ENCODE assay signal across 8 cellular contexts in the genomic region with DNA sequence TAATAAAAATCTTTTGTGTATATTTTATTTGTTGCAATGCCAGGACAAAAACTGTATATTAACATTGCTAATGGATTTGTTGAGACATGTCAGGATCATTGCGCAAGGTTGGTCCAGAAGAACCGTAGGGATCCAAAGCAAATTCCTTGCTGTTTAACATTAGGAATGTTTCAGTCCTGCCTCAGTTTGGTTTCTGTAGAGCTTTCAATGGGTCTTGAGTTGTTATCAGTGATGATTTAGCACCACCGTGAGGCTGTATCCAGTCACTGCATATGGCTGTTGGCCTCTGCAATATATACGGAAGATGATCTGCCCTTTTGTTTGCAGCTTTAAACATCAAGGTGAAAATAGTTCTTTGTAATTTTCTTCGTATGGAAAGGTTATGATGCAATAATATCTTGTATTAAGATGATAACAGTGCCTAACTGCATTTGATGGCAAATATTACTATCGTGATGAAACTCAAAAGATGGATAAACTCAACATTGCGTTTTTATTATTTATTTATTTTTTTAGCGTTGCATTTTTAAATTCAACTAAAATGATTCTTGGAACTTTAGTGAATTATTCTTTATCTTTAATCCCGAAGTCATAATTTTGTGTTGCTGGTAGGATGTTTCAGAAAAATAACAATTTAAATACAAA.
DNase-seq lines count a peak whose midpoint lies in the region; ATAC-seq and TF ChIP-seq lines count a peak whose summit lies in the region.

No MANE protein-coding gene starts in this region.

- H3K9me3 ChIP-seq in SU-DHL-6 (ENCODE audit: insufficient read depth, low read length) (no peaks in the 10 kb centered on the region), lower lobe of right lung (no peaks in the 10 kb centered on the region)

- ATAC-seq in HG02588 (IDR thresholded peaks at IDR 0.05; ENCODE audit: unreplicated experiment) (peak; percentile 70), lower lobe of right lung (peak; percentile 93 to 94)

- H3K9ac ChIP-seq in SU-DHL-6 (ENCODE audit: low read length) = no peak overlapping the region

- no peak overlapping the region for H2AFZ ChIP-seq in SU-DHL-6 (ENCODE audit: low read depth, low read length, severe bottlenecking)

- H3K4me3 ChIP-seq in SU-DHL-6 (ENCODE audit: insufficient read depth, low read length, poor library complexity, severe bottlenecking) = no peak overlapping the region
- H3K4me3 ChIP-seq in lower lobe of right lung = no peak overlapping the region

- H3K4me2 ChIP-seq in SU-DHL-6 (ENCODE audit: low read depth, low read length, poor library complexity, severe bottlenecking) = no peak overlapping the region

- TF ChIP-seq CTCF in SU-DHL-6 (IDR thresholded peaks at IDR 0.05; ENCODE audit: insufficient read depth, low read length, poor library complexity, severe bottlenecking) = peak; percentile 54
- TF ChIP-seq CTCF in lower lobe of right lung (IDR thresholded peaks at IDR 0.05) = peak; percentile 84

- H3K27ac ChIP-seq in SU-DHL-6 (ENCODE audit: low read depth, low read length) = no peak overlapping the region
- no peak overlapping the region for H3K27ac ChIP-seq in lower lobe of right lung

- H3K79me2 ChIP-seq in SU-DHL-6 (ENCODE audit: insufficient read depth, low read length) = no peaks in the 10 kb centered on the region

- H3K9me2 ChIP-seq in SU-DHL-6 (replicated peaks; ENCODE audit: insufficient read depth, low read length) = no peaks in the 10 kb centered on the region

- intact Hi-C loops in lower lobe of right lung (cut with DNase I) = no loop called here

- no peaks in the 10 kb centered on the region for H3F3A ChIP-seq in SU-DHL-6 (ENCODE audit: insufficient read depth)

- H3K27me3 ChIP-seq in SU-DHL-6 (ENCODE audit: low read length) (no peaks in the 10 kb centered on the region), lower lobe of right lung (ENCODE audit: low read depth) (no peaks in the 10 kb centered on the region)

- H3K4me1 ChIP-seq in lower lobe of right lung = peaks cover 21% of the 10 kb centered on the region

- no peaks in the 10 kb centered on the region for H3K36me3 ChIP-seq in SU-DHL-6 (ENCODE audit: low read length)
- no peaks in the 10 kb centered on the region for H3K36me3 ChIP-seq in lower lobe of right lung

- no peaks in the 10 kb centered on the region for H4K20me1 ChIP-seq in SU-DHL-6 (ENCODE audit: low read depth, low read length)

- DNase-seq in activated T-cell treated with anti-CD3 and anti-CD28 coated beads for 24 hours (ENCODE audit: low read depth) (peak; percentile 0), activated T-cell treated with anti-CD3 and anti-CD28 coated beads for 4 hours (no peak), NCI-H146 treated with DMSO at 0.1 percent for 48 hours (lab: John Stamatoyannopoulos, UW; ENCODE audit: unreplicated experiment) (peak; percentile 4), ecto neural progenitor cell (ENCODE audit: low spot score) (peak; percentile 50), lower lobe of right lung (no peak), superior temporal gyrus (ENCODE audit: extremely low spot score) (peak; percentile 95)

Comparison
In these comparisons a context has a peak if more than half of its experiments do, and no peak if none do; other contexts are left out.
1. DNase-seq: peak in activated T-cell treated with anti-CD3 and anti-CD28 coated beads for 24 hours (single experiment), NCI-H146 treated with DMSO at 0.1 percent for 48 hours (single experiment), ecto neural progenitor cell (single experiment) and superior temporal gyrus (single experiment); none in activated T-cell treated with anti-CD3 and anti-CD28 coated beads for 4 hours (single experiment) and lower lobe of right lung (single experiment).